ENCODE assay signal across 26 cellular contexts in the genomic region with DNA sequence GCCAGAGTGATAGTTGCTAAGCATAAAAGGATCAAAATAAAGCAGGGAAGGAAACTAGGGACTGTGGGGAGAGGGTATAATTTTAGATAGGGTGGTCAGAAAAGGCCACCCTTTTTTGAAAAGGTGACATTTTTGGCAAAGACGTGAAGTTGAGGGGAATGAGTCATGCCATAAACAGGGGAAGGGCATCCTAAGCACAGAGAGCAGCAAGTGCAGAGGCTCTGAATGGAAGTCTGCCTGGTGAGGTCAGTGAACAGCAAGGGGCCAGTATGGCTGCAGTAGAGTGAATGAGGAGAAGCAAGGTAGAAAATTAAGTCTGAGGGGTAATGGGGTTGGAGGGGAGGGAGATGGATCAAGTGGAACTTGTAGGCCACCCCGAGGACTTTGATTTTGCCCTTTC. TPM values are rescaled to one million over a fixed set of nuclear protein-coding genes. Genes with fewer than 3 reads are reported as not detected.
DNase-seq lines count a peak whose midpoint lies in the region; ATAC-seq, FAIRE-seq and TF ChIP-seq lines count a peak whose summit lies in the region.
"Had no signal": no experiment of that assay in that cellular context is flagged by ENCODE, and none has a peak within 500 bp of the region (broad histone marks: within the 10 kb centered on the region; RNA-seq: fewer than 3 reads in every experiment).

No MANE protein-coding gene starts in this region.

- H3K36me3 Mint-ChIP-seq in activated T-helper 17 cell treated with anti-CD3 and anti-CD28 coated beads, Interleukin-2, amount 50 U/mL, for 72 hours (ENCODE audit: low read depth) = peaks cover 38% of the 10 kb centered on the region

- ATAC-seq in heart left ventricle (no peak), HepG2 (no peak), upper lobe of left lung (ENCODE audit: low FRiP score in 2 of 2) (no peak), HG03280 (IDR thresholded peaks at IDR 0.05; ENCODE audit: unreplicated experiment) (no peak)
- ATAC-seq in activated T-helper 17 cell treated with anti-CD3 and anti-CD28 coated beads, Interleukin-2, amount 50 U/mL, for 72 hours (replicated peaks) = no peak
- ATAC-seq: A549, left ventricle myocardium superior, SK-N-SH treated with all-trans-retinoic acid at 6 μM for 48 hours had no signal

- no peak overlapping the region for H3K4me3 ChIP-seq in right atrium auricular region
- H3K4me3 ChIP-seq in heart left ventricle = no peak overlapping the region
- H3K4me3 ChIP-seq in HepG2 (replicated peaks in 1 of 3; ENCODE audit: insufficient read depth in 1 of 3, low read depth in 2 of 3, low read length in 3 of 3) = peak overlapping the region in 2 of 3 experiments; percentile 74 to 99; a peak in 2 of 6 replicates
- H3K4me3 ChIP-seq in upper lobe of left lung = no peak overlapping the region
- no peak overlapping the region for H3K4me3 ChIP-seq in sigmoid colon
- H3K4me3 ChIP-seq: A549; BLaER1 treated with 17β-estradiol and CSF1 and Interleukin-3, amounts not matched to agents 10 nM and 100 nM; thyroid gland had no signal

- TF ChIP-seq RAD21 in HepG2 (CRISPR knock-in tag; IDR thresholded peaks at IDR 0.05) = no peak

- no peaks in the 10 kb centered on the region for H4K20me1 ChIP-seq in HepG2 (ENCODE audit: insufficient read depth, low read length)
- H4K20me1 ChIP-seq: BLaER1 treated with 17β-estradiol and CSF1 and Interleukin-3, amounts not matched to agents 10 nM and 100 nM had no signal

- peak overlapping the region; percentile 35 to 95 for H3K27ac ChIP-seq in right atrium auricular region
- no peak overlapping the region for H3K27ac ChIP-seq in heart left ventricle
- H3K27ac ChIP-seq in HepG2 (ENCODE audit: extremely low read length, insufficient read depth, low read length) = no peak overlapping the region
- no peak overlapping the region for H3K27ac ChIP-seq in upper lobe of left lung
- H3K27ac ChIP-seq in sigmoid colon = no peak overlapping the region
- H3K27ac ChIP-seq: A549; BLaER1 treated with 17β-estradiol and CSF1 and Interleukin-3, amounts not matched to agents 10 nM and 100 nM; KMS-11; thyroid gland had no signal

- DNase-seq in right atrium auricular region (ENCODE audit: low spot score) (no peak), heart left ventricle (no peak), HepG2 (ENCODE audit: low spot score) (no peak), upper lobe of left lung (no peak), sigmoid colon (no peak)
- DNase-seq in stimulated activated naive CD4-positive, alpha-beta T cell treated with Interleukin-2 at 50 U/mL for 16 hours (lab: John Stamatoyannopoulos, UW) = no peak
- DNase-seq: activated CD4-positive, alpha-beta T cell treated with anti-CD3 and anti-CD28 coated beads, Interleukin-2, amount 50 U/mL, for 48 hours; activated gamma-delta T cell treated with Interleukin-2 at 50 U/mL for 16 hours; amniotic stem cell; central memory CD4-positive, alpha-beta T cell; H9; hypothalamus; left ventricle myocardium superior; midbrain; MV-4-11; NCI-H187; stimulated activated CD4-positive, alpha-beta T cell treated with anti-CD3 and anti-CD28 coated beads, Interleukin-4, amount 100 ng/mL, for 4 hours; thyroid gland had no signal

- peaks cover 20% of the 10 kb centered on the region for H3K4me1 Mint-ChIP-seq in activated T-helper 17 cell treated with anti-CD3 and anti-CD28 coated beads, Interleukin-2, amount 50 U/mL, for 72 hours

- peaks cover 0 to 46% of the 10 kb centered on the region in 2 donors for H3K4me1 ChIP-seq in right atrium auricular region
- H3K4me1 ChIP-seq in heart left ventricle = peaks cover 0 to 34% (median 19%) of the 10 kb centered on the region in 12 donors
- H3K4me1 ChIP-seq in HepG2 (ENCODE audit: insufficient read depth, low read length) = peaks cover 33% of the 10 kb centered on the region
- peaks cover 20 to 29% (median 25%) of the 10 kb centered on the region in 4 donors for H3K4me1 ChIP-seq in upper lobe of left lung
- peaks cover 0 to 34% (median 21%) of the 10 kb centered on the region in 4 donors for H3K4me1 ChIP-seq in sigmoid colon

- 67 to 81% (median 72%) methylated on average over 2 of the region's 2 CpGs for WGBS in heart left ventricle, 4 donors
- whole genome bisulfite sequencing in HepG2 (ENCODE audit: low lambda C conversion rate) = 60% methylated on average over 2 of the region's 2 CpGs
- WGBS in upper lobe of left lung, 2 donors = 72 to 82% methylated on average over 2 of the region's 2 CpGs
- 55 to 77% methylated on average over 2 of the region's 2 CpGs for WGBS in sigmoid colon, 2 donors

- H3K27ac Mint-ChIP-seq in activated T-helper 17 cell treated with anti-CD3 and anti-CD28 coated beads, Interleukin-2, amount 50 U/mL, for 72 hours = peak overlapping the region; percentile 8
- H3K27ac Mint-ChIP-seq: H9; stimulated activated naive CD8-positive, alpha-beta T cell treated with anti-CD3 and anti-CD28 coated beads, Interleukin-15, Interleukin-2, amounts not matched to agents 100 ng/mL and 50 ng/mL, for 24 hours had no signal

- no peaks in the 10 kb centered on the region for H3K9me3 Mint-ChIP-seq in activated T-helper 17 cell treated with anti-CD3 and anti-CD28 coated beads, Interleukin-2, amount 50 U/mL, for 72 hours
- H3K9me3 Mint-ChIP-seq: H9; stimulated activated naive CD8-positive, alpha-beta T cell treated with anti-CD3 and anti-CD28 coated beads, Interleukin-15, Interleukin-2, amounts not matched to agents 100 ng/mL and 50 ng/mL, for 24 hours had no signal

- peak overlapping the region; percentile 95 for H3K4me3 Mint-ChIP-seq in activated T-helper 17 cell treated with anti-CD3 and anti-CD28 coated beads, Interleukin-2, amount 50 U/mL, for 72 hours
- H3K4me3 Mint-ChIP-seq: stimulated activated naive CD8-positive, alpha-beta T cell treated with anti-CD3 and anti-CD28 coated beads, Interleukin-15, Interleukin-2, amounts not matched to agents 100 ng/mL and 50 ng/mL, for 24 hours had no signal

- peak overlapping the region; percentile 90 for H3K4me2 ChIP-seq in HepG2 (ENCODE audit: low read depth, low read length)
- H3K4me2 ChIP-seq: A549, KMS-11 had no signal

- H3K36me3 ChIP-seq in right atrium auricular region (peaks cover 49% of the 10 kb centered on the region), heart left ventricle (peaks cover 0 to 56% (median 39%) of the 10 kb centered on the region in 9 donors), HepG2 (replicated peaks in 1 of 2; ENCODE audit: control insufficient read depth in 1 of 2, insufficient read depth in 2 of 2, low read length in 2 of 2) (peaks cover 4 to 46% of the 10 kb centered on the region in 2 experiments), upper lobe of left lung (peaks cover 7 to 41% (median 22%) of the 10 kb centered on the region in 4 donors), sigmoid colon (peaks cover 12 to 52% (median 18%) of the 10 kb centered on the region in 4 donors)

- no peak overlapping the region for H2AFZ ChIP-seq in HepG2 (ENCODE audit: low read length)

- peaks cover 35% of the 10 kb centered on the region for H3K79me2 ChIP-seq in HepG2 (ENCODE audit: insufficient read depth, low read length)

- no peaks in the 10 kb centered on the region for H3K9me3 ChIP-seq in right atrium auricular region
- no peaks in the 10 kb centered on the region for H3K9me3 ChIP-seq in heart left ventricle
- H3K9me3 ChIP-seq in HepG2 (ENCODE audit: low read length) = no peaks in the 10 kb centered on the region
- no peaks in the 10 kb centered on the region for H3K9me3 ChIP-seq in upper lobe of left lung
- no peaks in the 10 kb centered on the region for H3K9me3 ChIP-seq in sigmoid colon
- H3K9me3 ChIP-seq: A549; BLaER1 treated with 17β-estradiol and CSF1 and Interleukin-3, amounts not matched to agents 10 nM and 100 nM; thyroid gland had no signal

- H3K27me3 Mint-ChIP-seq in activated T-helper 17 cell treated with anti-CD3 and anti-CD28 coated beads, Interleukin-2, amount 50 U/mL, for 72 hours = no peaks in the 10 kb centered on the region
- H3K27me3 Mint-ChIP-seq: stimulated activated naive CD8-positive, alpha-beta T cell treated with anti-CD3 and anti-CD28 coated beads, Interleukin-15, Interleukin-2, amounts not matched to agents 100 ng/mL and 50 ng/mL, for 24 hours had no signal

- BruUV-seq in HepG2 (replicated peaks; lab: Mats Ljungman, UMichigan) = no TSS peak

- CTCF ChIA-PET in HepG2 (lab: Yijun Ruan, JAX; ENCODE audit: low intra/inter-chr PET ratio, low total read pairs) = no interaction called here

- no peak for TF ChIP-seq CTCF in right atrium auricular region (IDR thresholded peaks at IDR 0.05)
- TF ChIP-seq CTCF in heart left ventricle (IDR thresholded peaks at IDR 0.05) = no peak
- TF ChIP-seq CTCF in HepG2 (CRISPR knock-in tag; IDR thresholded peaks at IDR 0.05) = no peak
- no peak for TF ChIP-seq CTCF in upper lobe of left lung (IDR thresholded peaks at IDR 0.05)
- TF ChIP-seq CTCF in sigmoid colon (IDR thresholded peaks at IDR 0.05) = no peak

- POLR2A ChIA-PET in HepG2 (lab: Yijun Ruan, JAX) = interaction anchor here (2.1 to 3.3 kb wide), 8 partner anchors 10 to 82 kb away, joined by 12 to 103 read pairs (median 36); a partner anchor contains a TSS

- intact Hi-C loops in heart left ventricle (cut with DNase I) (loop anchor here in 2 of 10 donors (5.0 to 10.0 kb wide), 2 partner anchors 45 to 157 kb away; no protein-coding TSS in a partner anchor), HepG2 (cut with micrococcal nuclease; ENCODE audit: unreplicated experiment) (loop anchor here (2.0 kb wide), 1 partner anchor 47 kb away; a partner anchor contains a TSS), sigmoid colon (cut with DNase I) (no loop called here)

- H3K9ac ChIP-seq in HepG2 (ENCODE audit: insufficient read depth, low read depth, low read length) = peak overlapping the region; percentile 83
- H3K9ac ChIP-seq: KMS-11 had no signal

- TF ChIP-seq EP300 in HepG2 (IDR thresholded peaks at IDR 0.05; ENCODE audit: low read depth in 2 of 2, low read length in 2 of 2) (no peak), HepG2 (CRISPR knock-in tag; IDR thresholded peaks at IDR 0.05; ENCODE audit: borderline replicate concordance) (no peak), upper lobe of left lung (IDR thresholded peaks at IDR 0.05) (no peak), sigmoid colon (IDR thresholded peaks at IDR 0.05) (no peak)

- no peak for FAIRE-seq in HepG2 (lab: Jason Lieb, UNC)
- FAIRE-seq: A549, islet of Langerhans had no signal

- in situ Hi-C loops in HepG2 (cut with HindIII; ENCODE audit: extremely low pct_ligation_motif_present, low pct_unique_long_range_greater_than_20kb) = no loop called here

- H3K27me3 ChIP-seq in right atrium auricular region (no peaks in the 10 kb centered on the region), heart left ventricle (no peaks in the 10 kb centered on the region), HepG2 (ENCODE audit: control insufficient read depth in 1 of 2, insufficient read depth in 2 of 2, low read length in 2 of 2) (no peaks in the 10 kb centered on the region; a peak in 1 of 5 replicates), upper lobe of left lung (no peaks in the 10 kb centered on the region), sigmoid colon (no peaks in the 10 kb centered on the region)
- H3K27me3 ChIP-seq: BLaER1 treated with 17β-estradiol and CSF1 and Interleukin-3, amounts not matched to agents 10 nM and 100 nM; thyroid gland had no signal

- TF ChIP-seq POLR2A in heart left ventricle (IDR thresholded peaks at IDR 0.05) = no peak
- TF ChIP-seq POLR2A in HepG2 (IDR thresholded peaks at IDR 0.05; ENCODE audit: insufficient read depth in 1 of 2, low read depth in 2 of 2, low read length in 2 of 2) = no peak
- TF ChIP-seq POLR2A in upper lobe of left lung (IDR thresholded peaks at IDR 0.05) = no peak
- no peak for TF ChIP-seq POLR2A in sigmoid colon (IDR thresholded peaks at IDR 0.05)

RNA-seq across cellular contexts. Expression of a gene that starts 2.4 kb away (rescaled TPM):
- total RNA-seq in right atrium auricular region (10 to 100 TPM; 22.5 to 46.5 TPM), heart left ventricle (10 to 100 TPM; 18.8 to 35.4 (median 26.9) TPM), HepG2 (2016; rRNA removed; fragmentation: Illumina TruSeq; extraction: Trizol) (45.4 and 45.8 TPM in 2 replicates), upper lobe of left lung (100 to 1,000 TPM in 1 of 6 donors, 10 to 100 TPM in 5; 31.2 to 155 (median 37.7) TPM), sigmoid colon (10 to 100 TPM; 23.2 to 44.9 (median 34.6) TPM)
- polyA plus RNA-seq in heart left ventricle (10 to 100 TPM; 23.5 to 30.0 TPM), HepG2 (2011; rRNA removed) (70.4 and 89.4 TPM in 2 replicates), sigmoid colon (100 to 1,000 TPM in 1 of 3 donors, 10 to 100 TPM in 2; 58.4 to 116 (median 84.1) TPM)
- 10 to 100 TPM; 19.7 to 31.4 TPM for total RNA-seq in activated T-helper 17 cell treated with anti-CD3 and anti-CD28 coated beads, Interleukin-2, amount 50 U/mL, for 72 hours
- total RNA-seq in HepG2 (2016; cell fraction: cytosol; rRNA removed; fragmentation: Illumina TruSeq; extraction: Trizol; ENCODE audit: low read depth) = 8.5 and 8.8 TPM in 2 replicates
- total RNA-seq in HepG2 (2016; cell fraction: insoluble cytoplasmic fraction; rRNA removed; fragmentation: Illumina TruSeq; extraction: Trizol) = 47.2 and 51.0 TPM in 2 replicates
- total RNA-seq in HepG2 (2016; cell fraction: membrane; rRNA removed; fragmentation: Illumina TruSeq; extraction: Trizol) = 13.3 and 15.2 TPM in 2 replicates
- total RNA-seq in HepG2 (2016; cell fraction: nucleus; rRNA removed; fragmentation: Illumina TruSeq; extraction: Trizol) = 35.8 and 40.4 TPM in 2 replicates
- 29.9 and 38.2 TPM in 2 replicates for polyA plus RNA-seq in HepG2 (2011; cell fraction: cytosol; rRNA removed)
- 249 and 270 TPM in 2 replicates for polyA plus RNA-seq in HepG2 (2011; cell fraction: nucleus; rRNA removed)
- 56.0 and 58.1 TPM in 2 replicates for polyA plus RNA-seq in HepG2 (2012)
- 4.5 and 5.4 TPM in 2 replicates for polyA plus RNA-seq in HepG2 (2016; cell fraction: cytosol; fragmentation: Illumina TruSeq; extraction: Trizol; ENCODE audit: low read depth)
- polyA plus RNA-seq in HepG2 (2016; cell fraction: insoluble cytoplasmic fraction; fragmentation: Illumina TruSeq; extraction: Trizol; ENCODE audit: low read depth) = 32.7 and 33.8 TPM in 2 replicates
- polyA plus RNA-seq in HepG2 (2016; cell fraction: membrane; fragmentation: Illumina TruSeq; extraction: Trizol; ENCODE audit: low read depth) = 6.9 and 7.6 TPM in 2 replicates
- 72.9 and 91.6 TPM in 2 replicates for polyA plus RNA-seq in HepG2 (2016; cell fraction: nucleus; fragmentation: Illumina TruSeq; extraction: Trizol; ENCODE audit: insufficient read depth, low read depth)
- polyA minus RNA-seq in HepG2 (2011; rRNA and poly(A)+ RNA removed; ENCODE audit: low replicate concordance) = 12.0 and 88.9 TPM in 2 replicates
- 22.5 and 32.4 TPM in 2 replicates for polyA minus RNA-seq in HepG2 (2011; cell fraction: cytosol; rRNA and poly(A)+ RNA removed)
- 64.2 and 74.3 TPM in 2 replicates for polyA minus RNA-seq in HepG2 (2011; cell fraction: nucleus; rRNA and poly(A)+ RNA removed)

RNA-seq across cellular contexts. Expression of a gene that starts 2.6 kb away (rescaled TPM):
- total RNA-seq in right atrium auricular region = 10 to 100 TPM; 37.0 to 41.0 TPM
- 10 to 100 TPM; 54.0 to 98.5 (median 83.1) TPM for total RNA-seq in heart left ventricle
- 100 to 1,000 TPM; 119 to 142 TPM for polyA plus RNA-seq in heart left ventricle
- 10 to 100 TPM; 65.2 to 67.3 TPM for total RNA-seq in activated T-helper 17 cell treated with anti-CD3 and anti-CD28 coated beads, Interleukin-2, amount 50 U/mL, for 72 hours
- 56.1 and 56.8 TPM in 2 replicates for total RNA-seq in HepG2 (2016; rRNA removed; fragmentation: Illumina TruSeq; extraction: Trizol)
- total RNA-seq in HepG2 (2016; cell fraction: cytosol; rRNA removed; fragmentation: Illumina TruSeq; extraction: Trizol; ENCODE audit: low read depth) = 24.7 and 25.2 TPM in 2 replicates
- total RNA-seq in HepG2 (2016; cell fraction: insoluble cytoplasmic fraction; rRNA removed; fragmentation: Illumina TruSeq; extraction: Trizol) = 45.8 and 58.5 TPM in 2 replicates
- total RNA-seq in HepG2 (2016; cell fraction: membrane; rRNA removed; fragmentation: Illumina TruSeq; extraction: Trizol) = 19.8 and 24.7 TPM in 2 replicates
- total RNA-seq in HepG2 (2016; cell fraction: nucleus; rRNA removed; fragmentation: Illumina TruSeq; extraction: Trizol) = 29.3 and 31.1 TPM in 2 replicates
- polyA plus RNA-seq in HepG2 (2011; rRNA removed) = 65.6 and 69.9 TPM in 2 replicates
- 54.5 and 71.8 TPM in 2 replicates for polyA plus RNA-seq in HepG2 (2011; cell fraction: cytosol; rRNA removed)
- polyA plus RNA-seq in HepG2 (2011; cell fraction: nucleus; rRNA removed) = 75.8 and 91.0 TPM in 2 replicates
- polyA plus RNA-seq in HepG2 (2012) = 95.2 and 116 TPM in 2 replicates
- 24.0 and 25.5 TPM in 2 replicates for polyA plus RNA-seq in HepG2 (2016; cell fraction: cytosol; fragmentation: Illumina TruSeq; extraction: Trizol; ENCODE audit: low read depth)
- polyA plus RNA-seq in HepG2 (2016; cell fraction: insoluble cytoplasmic fraction; fragmentation: Illumina TruSeq; extraction: Trizol; ENCODE audit: low read depth) = 88.5 and 104 TPM in 2 replicates
- 24.2 and 27.0 TPM in 2 replicates for polyA plus RNA-seq in HepG2 (2016; cell fraction: membrane; fragmentation: Illumina TruSeq; extraction: Trizol; ENCODE audit: low read depth)
- 91.3 and 95.0 TPM in 2 replicates for polyA plus RNA-seq in HepG2 (2016; cell fraction: nucleus; fragmentation: Illumina TruSeq; extraction: Trizol; ENCODE audit: insufficient read depth, low read depth)
- 45.8 and 60.7 TPM in 2 replicates for polyA minus RNA-seq in HepG2 (2011; rRNA and poly(A)+ RNA removed; ENCODE audit: low replicate concordance)
- polyA minus RNA-seq in HepG2 (2011; cell fraction: cytosol; rRNA and poly(A)+ RNA removed) = 30.5 and 54.2 TPM in 2 replicates
- 18.3 and 19.6 TPM in 2 replicates for polyA minus RNA-seq in HepG2 (2011; cell fraction: nucleus; rRNA and poly(A)+ RNA removed)
- total RNA-seq in upper lobe of left lung = 10 to 100 TPM; 17.2 to 58.2 (median 30.7) TPM
- total RNA-seq in sigmoid colon = 10 to 100 TPM; 14.1 to 25.7 (median 18.3) TPM
- polyA plus RNA-seq in sigmoid colon = 10 to 100 TPM; 65.9 to 70.2 (median 68.5) TPM

RNA-seq across cellular contexts. Expression of a gene that starts 8.2 kb away (rescaled TPM):
- total RNA-seq in right atrium auricular region (1 to 10 TPM; 6.5 to 9.0 TPM), heart left ventricle (10 to 100 TPM in 2 of 9 donors, 1 to 10 TPM in 7; 5.6 to 13.2 (median 7.9) TPM), HepG2 (2016; rRNA removed; fragmentation: Illumina TruSeq; extraction: Trizol) (30.7 and 32.0 TPM in 2 replicates), upper lobe of left lung (10 to 100 TPM; 16.0 to 35.6 (median 20.4) TPM), sigmoid colon (10 to 100 TPM; 10.3 to 14.4 (median 11.0) TPM)
- polyA plus RNA-seq in heart left ventricle (1 to 10 TPM; 3.5 to 6.1 TPM), HepG2 (2011; rRNA removed) (60.7 and 79.4 TPM in 2 replicates), sigmoid colon (1 to 10 TPM; 3.0 to 6.9 (median 3.2) TPM)
- 10 to 100 TPM; 11.4 to 22.3 TPM for total RNA-seq in activated T-helper 17 cell treated with anti-CD3 and anti-CD28 coated beads, Interleukin-2, amount 50 U/mL, for 72 hours
- 1.6 and 2.2 TPM in 2 replicates for total RNA-seq in HepG2 (2016; cell fraction: cytosol; rRNA removed; fragmentation: Illumina TruSeq; extraction: Trizol; ENCODE audit: low read depth)
- total RNA-seq in HepG2 (2016; cell fraction: insoluble cytoplasmic fraction; rRNA removed; fragmentation: Illumina TruSeq; extraction: Trizol) = 27.3 and 31.2 TPM in 2 replicates
- total RNA-seq in HepG2 (2016; cell fraction: membrane; rRNA removed; fragmentation: Illumina TruSeq; extraction: Trizol) = 5.8 and 6.7 TPM in 2 replicates
- 34.6 and 35.9 TPM in 2 replicates for total RNA-seq in HepG2 (2016; cell fraction: nucleus; rRNA removed; fragmentation: Illumina TruSeq; extraction: Trizol)
- 38.0 and 49.6 TPM in 2 replicates for polyA plus RNA-seq in HepG2 (2011; cell fraction: cytosol; rRNA removed)
- polyA plus RNA-seq in HepG2 (2011; cell fraction: nucleus; rRNA removed) = 221 and 265 TPM in 2 replicates
- polyA plus RNA-seq in HepG2 (2012) = 36.5 and 41.4 TPM in 2 replicates
- polyA plus RNA-seq in HepG2 (2016; cell fraction: cytosol; fragmentation: Illumina TruSeq; extraction: Trizol; ENCODE audit: low read depth) = 1.1 and 1.4 TPM in 2 replicates
- polyA plus RNA-seq in HepG2 (2016; cell fraction: insoluble cytoplasmic fraction; fragmentation: Illumina TruSeq; extraction: Trizol; ENCODE audit: low read depth) = 16.9 and 21.5 TPM in 2 replicates
- 2.2 and 2.7 TPM in 2 replicates for polyA plus RNA-seq in HepG2 (2016; cell fraction: membrane; fragmentation: Illumina TruSeq; extraction: Trizol; ENCODE audit: low read depth)
- polyA plus RNA-seq in HepG2 (2016; cell fraction: nucleus; fragmentation: Illumina TruSeq; extraction: Trizol; ENCODE audit: insufficient read depth, low read depth) = 63.7 and 70.4 TPM in 2 replicates
- polyA minus RNA-seq in HepG2 (2011; rRNA and poly(A)+ RNA removed; ENCODE audit: low replicate concordance) = 14.4 and 143 TPM in 2 replicates
- 44.5 and 45.5 TPM in 2 replicates for polyA minus RNA-seq in HepG2 (2011; cell fraction: cytosol; rRNA and poly(A)+ RNA removed)
- polyA minus RNA-seq in HepG2 (2011; cell fraction: nucleus; rRNA and poly(A)+ RNA removed) = 65.0 and 67.0 TPM in 2 replicates

RNA-seq across cellular contexts. Expression of a gene that starts 14.3 kb away (rescaled TPM):
- total RNA-seq in right atrium auricular region = 10 to 100 TPM in 1 of 2 donors, 1 to 10 TPM in 1; 4.5 to 12.7 TPM
- 10 to 100 TPM in 1 of 9 donors, 1 to 10 TPM in 8; 1.4 to 10.4 (median 1.9) TPM for total RNA-seq in heart left ventricle
- 1 to 10 TPM; 1.8 to 4.8 TPM for polyA plus RNA-seq in heart left ventricle
- total RNA-seq in activated T-helper 17 cell treated with anti-CD3 and anti-CD28 coated beads, Interleukin-2, amount 50 U/mL, for 72 hours = 1 to 10 TPM in 1 of 2 donors, under 1 TPM in 1; 0.56 to 1.0 TPM
- 48.5 and 99.8 TPM in 2 replicates for total RNA-seq in HepG2 (2016; rRNA removed; fragmentation: Illumina TruSeq; extraction: Trizol)
- 16.1 and 17.5 TPM in 2 replicates for total RNA-seq in HepG2 (2016; cell fraction: cytosol; rRNA removed; fragmentation: Illumina TruSeq; extraction: Trizol; ENCODE audit: low read depth)
- 42.2 and 99.6 TPM in 2 replicates for total RNA-seq in HepG2 (2016; cell fraction: insoluble cytoplasmic fraction; rRNA removed; fragmentation: Illumina TruSeq; extraction: Trizol)
- total RNA-seq in HepG2 (2016; cell fraction: membrane; rRNA removed; fragmentation: Illumina TruSeq; extraction: Trizol) = 29.0 and 31.7 TPM in 2 replicates
- total RNA-seq in HepG2 (2016; cell fraction: nucleus; rRNA removed; fragmentation: Illumina TruSeq; extraction: Trizol) = 111 and 135 TPM in 2 replicates
- 98.5 and 116 TPM in 2 replicates for polyA plus RNA-seq in HepG2 (2011; rRNA removed)
- polyA plus RNA-seq in HepG2 (2011; cell fraction: cytosol; rRNA removed) = 75.5 and 97.3 TPM in 2 replicates
- 240 and 289 TPM in 2 replicates for polyA plus RNA-seq in HepG2 (2011; cell fraction: nucleus; rRNA removed)
- 93.9 and 95.7 TPM in 2 replicates for polyA plus RNA-seq in HepG2 (2012)
- polyA plus RNA-seq in HepG2 (2016; cell fraction: cytosol; fragmentation: Illumina TruSeq; extraction: Trizol; ENCODE audit: low read depth) = 6.8 and 7.3 TPM in 2 replicates
- 34.4 and 38.1 TPM in 2 replicates for polyA plus RNA-seq in HepG2 (2016; cell fraction: insoluble cytoplasmic fraction; fragmentation: Illumina TruSeq; extraction: Trizol; ENCODE audit: low read depth)
- 12.8 and 15.4 TPM in 2 replicates for polyA plus RNA-seq in HepG2 (2016; cell fraction: membrane; fragmentation: Illumina TruSeq; extraction: Trizol; ENCODE audit: low read depth)
- 220 and 224 TPM in 2 replicates for polyA plus RNA-seq in HepG2 (2016; cell fraction: nucleus; fragmentation: Illumina TruSeq; extraction: Trizol; ENCODE audit: insufficient read depth, low read depth)
- 0.19 and 231 TPM in 2 replicates for polyA minus RNA-seq in HepG2 (2011; rRNA and poly(A)+ RNA removed; ENCODE audit: low replicate concordance)
- polyA minus RNA-seq in HepG2 (2011; cell fraction: cytosol; rRNA and poly(A)+ RNA removed) = 83.9 and 88.1 TPM in 2 replicates
- 66.0 and 71.1 TPM in 2 replicates for polyA minus RNA-seq in HepG2 (2011; cell fraction: nucleus; rRNA and poly(A)+ RNA removed)
- total RNA-seq in upper lobe of left lung = 100 to 1,000 TPM in 2 of 6 donors, 10 to 100 TPM in 4; 68.6 to 180 (median 89.4) TPM
- 1 to 10 TPM; 4.8 to 9.7 (median 7.7) TPM for total RNA-seq in sigmoid colon
- 10 to 100 TPM in 1 of 3 donors, 1 to 10 TPM in 2; 1.2 to 15.6 (median 1.8) TPM for polyA plus RNA-seq in sigmoid colon

RNA-seq across cellular contexts. Expression of a gene that starts 40.4 kb away (rescaled TPM):
- total RNA-seq in right atrium auricular region = 10 to 100 TPM; 29.0 to 40.6 TPM
- total RNA-seq in heart left ventricle = 10 to 100 TPM; 22.7 to 36.5 (median 32.3) TPM
- polyA plus RNA-seq in heart left ventricle = 10 to 100 TPM; 18.7 to 53.4 TPM
- 10 to 100 TPM; 31.4 to 78.1 TPM for total RNA-seq in activated T-helper 17 cell treated with anti-CD3 and anti-CD28 coated beads, Interleukin-2, amount 50 U/mL, for 72 hours
- total RNA-seq in HepG2 (2016; rRNA removed; fragmentation: Illumina TruSeq; extraction: Trizol) = 144 and 184 TPM in 2 replicates
- total RNA-seq in HepG2 (2016; cell fraction: cytosol; rRNA removed; fragmentation: Illumina TruSeq; extraction: Trizol; ENCODE audit: low read depth) = 41.5 and 43.9 TPM in 2 replicates
- total RNA-seq in HepG2 (2016; cell fraction: insoluble cytoplasmic fraction; rRNA removed; fragmentation: Illumina TruSeq; extraction: Trizol) = 139 and 185 TPM in 2 replicates
- total RNA-seq in HepG2 (2016; cell fraction: membrane; rRNA removed; fragmentation: Illumina TruSeq; extraction: Trizol) = 82.9 and 85.4 TPM in 2 replicates
- 49.7 and 52.1 TPM in 2 replicates for total RNA-seq in HepG2 (2016; cell fraction: nucleus; rRNA removed; fragmentation: Illumina TruSeq; extraction: Trizol)
- polyA plus RNA-seq in HepG2 (2011; rRNA removed) = 29.5 and 31.1 TPM in 2 replicates
- polyA plus RNA-seq in HepG2 (2011; cell fraction: cytosol; rRNA removed) = 28.3 and 36.3 TPM in 2 replicates
- 8.2 and 11.1 TPM in 2 replicates for polyA plus RNA-seq in HepG2 (2011; cell fraction: nucleus; rRNA removed)
- polyA plus RNA-seq in HepG2 (2012) = 35.6 and 36.9 TPM in 2 replicates
- polyA plus RNA-seq in HepG2 (2016; cell fraction: cytosol; fragmentation: Illumina TruSeq; extraction: Trizol; ENCODE audit: low read depth) = 26.9 and 28.8 TPM in 2 replicates
- 145 and 156 TPM in 2 replicates for polyA plus RNA-seq in HepG2 (2016; cell fraction: insoluble cytoplasmic fraction; fragmentation: Illumina TruSeq; extraction: Trizol; ENCODE audit: low read depth)
- polyA plus RNA-seq in HepG2 (2016; cell fraction: membrane; fragmentation: Illumina TruSeq; extraction: Trizol; ENCODE audit: low read depth) = 45.9 and 51.4 TPM in 2 replicates
- 64.0 and 64.6 TPM in 2 replicates for polyA plus RNA-seq in HepG2 (2016; cell fraction: nucleus; fragmentation: Illumina TruSeq; extraction: Trizol; ENCODE audit: insufficient read depth, low read depth)
- 22.6 and 58.3 TPM in 2 replicates for polyA minus RNA-seq in HepG2 (2011; rRNA and poly(A)+ RNA removed; ENCODE audit: low replicate concordance)
- polyA minus RNA-seq in HepG2 (2011; cell fraction: cytosol; rRNA and poly(A)+ RNA removed) = 22.8 and 24.6 TPM in 2 replicates
- polyA minus RNA-seq in HepG2 (2011; cell fraction: nucleus; rRNA and poly(A)+ RNA removed) = 12.1 and 18.5 TPM in 2 replicates
- total RNA-seq in upper lobe of left lung = 10 to 100 TPM; 32.0 to 77.2 (median 45.9) TPM
- 10 to 100 TPM; 40.5 to 46.6 (median 43.3) TPM for total RNA-seq in sigmoid colon
- 10 to 100 TPM; 24.6 to 50.8 (median 27.3) TPM for polyA plus RNA-seq in sigmoid colon

Comparison
In these comparisons a context has a peak if more than half of its experiments do, and no peak if none do; other contexts are left out.
1. H3K27ac ChIP-seq: peak in right atrium auricular region (2 of 2); none in heart left ventricle (0 of 12), HepG2 (single experiment), upper lobe of left lung (0 of 4) and sigmoid colon (0 of 4).
2. H3K4me3 ChIP-seq: peak in HepG2 (2 of 3); none in right atrium auricular region (0 of 2), heart left ventricle (0 of 12), upper lobe of left lung (0 of 4) and sigmoid colon (0 of 4).